In genomic region chr6:1285589-1286340, GRCh38 we compare ENCODE assay signal across 15 cellular contexts. TPM values are rescaled to one million over a fixed set of nuclear protein-coding genes. Genes with fewer than 3 reads are reported as not detected.
A peak's percentile ranks its signal among the peaks of the same experiment; 100 is the strongest.
DNase-seq lines count a peak whose midpoint lies in the region; TF ChIP-seq lines count a peak whose summit lies in the region.
"Had no signal": no experiment of that assay in that cellular context is flagged by ENCODE, and none has a peak within 500 bp of the region (broad histone marks: within the 10 kb centered on the region; RNA-seq: fewer than 3 reads in every experiment).

No MANE protein-coding gene starts in this region.

- DNase-seq in AG08396 (ENCODE audit: low spot score): peak; percentile 68
- peak; percentile 77 for DNase-seq in HFFc6
- DNase-seq in amniotic epithelial cell (ENCODE audit: low read depth): peak; percentile 58
- peak; percentile 81 for DNase-seq in iris pigment epithelial cell (ENCODE audit: low read depth)
- no peak for DNase-seq in NOMO-1 treated with dmso at 0.1 percent for 144 hours (lab: John Stamatoyannopoulos, UW; ENCODE audit: unreplicated experiment)
- no peak for DNase-seq in C1 segment of cervical spinal cord (lab: John Stamatoyannopoulos, UW)
- no peak for DNase-seq in pons (ENCODE audit: low spot score)
- DNase-seq in DMS114 treated with DMSO at 0.1 percent for 48 hours (lab: John Stamatoyannopoulos, UW; ENCODE audit: unreplicated experiment): no peak
- DNase-seq: activated CD8-positive, alpha-beta memory T cell treated with anti-CD3 and anti-CD28 coated beads, Interleukin-2, amount 10 ng/mL, durations not matched to agents 7 days and 5 days; CD8-positive, alpha-beta T cell; erythroblast; kidney; NCI-H1436 treated with DMSO at 0.1 percent for 48 hours had no signal

- H3K27ac Mint-ChIP-seq in HFFc6: peak overlapping the region; percentile 87
- H3K27ac Mint-ChIP-seq: activated CD8-positive, alpha-beta memory T cell treated with anti-CD3 and anti-CD28 coated beads, Interleukin-2, amount 10 ng/mL, durations not matched to agents 7 days and 5 days; CD8-positive, alpha-beta T cell; T-helper 2 cell treated with Interferon-gamma antibody and Interleukin-4, amounts not matched to agents 5 μg/mL and 100 μg/mL, for 36 hours had no signal

- no peaks in the 10 kb centered on the region for H3K9me3 Mint-ChIP-seq in HFFc6
- H3K9me3 Mint-ChIP-seq: CD8-positive, alpha-beta T cell; T-helper 2 cell treated with Interferon-gamma antibody and Interleukin-4, amounts not matched to agents 5 μg/mL and 100 μg/mL, for 36 hours had no signal

- no peaks in the 10 kb centered on the region for H3K36me3 Mint-ChIP-seq in HFFc6 (ENCODE audit: low read depth)
- H3K36me3 Mint-ChIP-seq: activated CD8-positive, alpha-beta memory T cell treated with anti-CD3 and anti-CD28 coated beads, Interleukin-2, amount 10 ng/mL, durations not matched to agents 7 days and 5 days; CD8-positive, alpha-beta T cell had no signal

- H3K4me1 Mint-ChIP-seq in HFFc6 (ENCODE audit: low read depth): peaks cover 45% of the 10 kb centered on the region

- peak overlapping the region; percentile 55 for H3K4me3 Mint-ChIP-seq in HFFc6
- H3K4me3 Mint-ChIP-seq: activated CD8-positive, alpha-beta memory T cell treated with anti-CD3 and anti-CD28 coated beads, Interleukin-2, amount 10 ng/mL, durations not matched to agents 7 days and 5 days; CD8-positive, alpha-beta T cell; T-helper 2 cell treated with Interferon-gamma antibody and Interleukin-4, amounts not matched to agents 5 μg/mL and 100 μg/mL, for 36 hours had no signal

- TF ChIP-seq CTCF in HFFc6 (IDR thresholded peaks at IDR 0.05): peak; percentile 33; the same call in 1 of the 2 replicates

- H3K27me3 Mint-ChIP-seq in HFFc6 (ENCODE audit: insufficient read depth): peaks cover 1% of the 10 kb centered on the region; the same call in 1 of the 2 replicates

RNA-seq across cellular contexts. Expression of gene FOXQ1, which starts 26.1 kb away (rescaled TPM):
- total RNA-seq in HFFc6 (2021; fragmentation: NEBNext Ultra II Directional; extraction: Animal tissue kit (Norgen Biotek cat#: 25700)): 1 to 10 TPM in 5 of 6 experiments, under 1 TPM in 1; 0.74 to 3.2 (median 2.7) TPM
- total RNA-seq: activated CD8-positive, alpha-beta memory T cell treated with anti-CD3 and anti-CD28 coated beads, Interleukin-2, amount 10 ng/mL, durations not matched to agents 7 days and 5 days; CD8-positive, alpha-beta T cell; omental fat pad had no signal

Comparison
In these comparisons a context has a peak if more than half of its experiments do, and no peak if none do; other contexts are left out.
1. DNase-seq: peak in AG08396 (single experiment), HFFc6 (single experiment), amniotic epithelial cell (single experiment) and iris pigment epithelial cell (single experiment); none in NOMO-1 treated with dmso at 0.1 percent for 144 hours (single experiment), C1 segment of cervical spinal cord (0 of 14), pons (single experiment) and DMS114 treated with DMSO at 0.1 percent for 48 hours (single experiment).